ENCODE assay signal across 1 cellular context in genomic region chr15:101617390-101617965, GRCh38.
TF ChIP-seq lines count a peak whose summit lies in the region.

No MANE protein-coding gene starts in this region.

TF ChIP-seq in HEK293, 187 proteins besides CTCF, POLR2A, EP300 and RAD21 (continued from another document):
- no peak for TF ChIP-seq ZNF148 (tag by site-specific recombination; IDR thresholded peaks at IDR 0.05; ENCODE audit: borderline replicate concordance)
- TF ChIP-seq SCRT2 (tag by site-specific recombination; IDR thresholded peaks at IDR 0.05): peak; percentile 88
- TF ChIP-seq SCRT1 (tag by site-specific recombination; IDR thresholded peaks at IDR 0.05; ENCODE audit: borderline replicate concordance): peak; percentile 73; the same call in 1 of the 2 replicates
- no peak for TF ChIP-seq ZNF677 (tag by site-specific recombination; IDR thresholded peaks at IDR 0.05)
- no peak for TF ChIP-seq ZNF561 (tag by site-specific recombination; IDR thresholded peaks at IDR 0.05; ENCODE audit: borderline replicate concordance)
- TF ChIP-seq, protein P1, sequence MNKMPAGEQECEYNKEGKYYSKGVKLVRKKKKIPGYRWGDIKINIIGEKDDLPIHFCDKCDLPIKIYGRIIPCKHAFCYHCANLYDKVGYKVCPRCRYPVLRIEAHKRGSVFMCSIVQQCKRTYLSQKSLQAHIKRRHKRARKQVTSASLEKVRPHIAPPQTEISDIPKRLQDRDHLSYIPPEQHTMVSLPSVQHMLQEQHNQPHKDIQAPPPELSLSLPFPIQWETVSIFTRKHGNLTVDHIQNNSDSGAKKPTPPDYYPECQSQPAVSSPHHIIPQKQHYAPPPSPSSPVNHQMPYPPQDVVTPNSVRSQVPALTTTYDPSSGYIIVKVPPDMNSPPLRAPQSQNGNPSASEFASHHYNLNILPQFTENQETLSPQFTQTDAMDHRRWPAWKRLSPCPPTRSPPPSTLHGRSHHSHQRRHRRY (tag by site-specific recombination; IDR thresholded peaks at IDR 0.05): no peak
- TF ChIP-seq ZBTB48 (tag by site-specific recombination; IDR thresholded peaks at IDR 0.05): no peak
